Comparison of ENCODE assay signal across 23 cellular contexts in the genomic region with DNA sequence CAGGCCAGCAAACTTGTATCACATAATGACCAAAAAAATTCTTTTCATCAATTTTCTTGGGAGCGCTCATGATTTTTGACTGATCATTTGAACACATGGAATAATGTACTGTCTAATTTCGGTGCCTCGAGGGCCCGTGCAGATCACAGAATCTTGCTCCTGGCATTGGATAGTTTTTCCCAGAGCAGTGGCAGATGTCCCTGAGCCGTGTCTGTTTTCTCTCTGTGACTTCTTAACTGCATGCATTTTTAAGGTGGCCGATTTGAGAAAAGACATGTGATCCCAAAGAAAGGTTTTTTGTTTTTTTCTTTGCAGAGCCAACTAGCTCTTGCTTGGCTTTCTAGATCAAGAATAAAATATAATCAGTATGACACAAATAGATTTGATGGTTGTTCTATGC. TPM values are rescaled to one million over a fixed set of nuclear protein-coding genes. Genes with fewer than 3 reads are reported as not detected.
DNase-seq lines count a peak whose midpoint lies in the region; ATAC-seq and TF ChIP-seq lines count a peak whose summit lies in the region.
"Had no signal": no experiment of that assay in that cellular context is flagged by ENCODE, and none has a peak within 500 bp of the region (broad histone marks: within the 10 kb centered on the region; RNA-seq: fewer than 3 reads in every experiment).

No MANE protein-coding gene starts in this region.

- in situ Hi-C loops in transverse colon (cut with MboI; ENCODE audit: low pct_ligation_motif_present in 1 of 4, low pct_unique_long_range_greater_than_20kb in 1 of 4, low sequenced_read_pairs in 3 of 4), result no loop called here

- H3K4me1 ChIP-seq in transverse colon, result peaks cover 8 to 49% (median 13%) of the 10 kb centered on the region in 4 donors
- H3K4me1 ChIP-seq: Caco-2, SJCRH30, tibial artery had no signal

- ATAC-seq in activated CD8-positive, alpha-beta memory T cell treated with anti-CD3 and anti-CD28 coated beads, Interleukin-2, amount 10 ng/mL, durations not matched to agents 7 days and 5 days, result no peak
- ATAC-seq in CD4-positive, alpha-beta T cell (ENCODE audit: poor library complexity), result no peak
- ATAC-seq in T-cell (replicated peaks in 1 of 4) (no peak), HG03571 (IDR thresholded peaks at IDR 0.05; ENCODE audit: unreplicated experiment) (no peak)
- ATAC-seq: HepG2 had no signal

- no peak for TF ChIP-seq EP300 in transverse colon (IDR thresholded peaks at IDR 0.05; ENCODE audit: low read depth)

- H3K27ac Mint-ChIP-seq in activated CD8-positive, alpha-beta memory T cell treated with anti-CD3 and anti-CD28 coated beads, Interleukin-2, amount 10 ng/mL, durations not matched to agents 7 days and 5 days, result peak overlapping the region; percentile 82
- peak overlapping the region; percentile 89 for H3K27ac Mint-ChIP-seq in CD4-positive, alpha-beta T cell
- peak overlapping the region; percentile 95 to 98 for H3K27ac Mint-ChIP-seq in T-cell
- H3K27ac Mint-ChIP-seq: B cell, nephron had no signal

- TF ChIP-seq CTCF in CD4-positive, alpha-beta T cell (IDR thresholded peaks at IDR 0.05), result no peak
- no peak for TF ChIP-seq CTCF in transverse colon (IDR thresholded peaks at IDR 0.05)

- H3K4me1 Mint-ChIP-seq in activated CD8-positive, alpha-beta memory T cell treated with anti-CD3 and anti-CD28 coated beads, Interleukin-2, amount 10 ng/mL, durations not matched to agents 7 days and 5 days, result peaks cover 95% of the 10 kb centered on the region
- H3K4me1 Mint-ChIP-seq in CD4-positive, alpha-beta T cell (ENCODE audit: low read depth), result peaks cover 96% of the 10 kb centered on the region
- H3K4me1 Mint-ChIP-seq in T-cell, result peaks cover 94 to 96% (median 95%) of the 10 kb centered on the region in 3 donors

- no peak overlapping the region for H3K4me3 Mint-ChIP-seq in activated CD8-positive, alpha-beta memory T cell treated with anti-CD3 and anti-CD28 coated beads, Interleukin-2, amount 10 ng/mL, durations not matched to agents 7 days and 5 days
- no peak overlapping the region for H3K4me3 Mint-ChIP-seq in CD4-positive, alpha-beta T cell
- H3K4me3 Mint-ChIP-seq in T-cell, result peak overlapping the region; percentile 64 to 73 (median 69)
- H3K4me3 Mint-ChIP-seq: B cell, nephron had no signal

- H3K27me3 ChIP-seq in CD4-positive, alpha-beta T cell (ENCODE audit: control insufficient read depth, insufficient read depth, low read length), result no peaks in the 10 kb centered on the region
- no peaks in the 10 kb centered on the region for H3K27me3 ChIP-seq in transverse colon
- H3K27me3 ChIP-seq: dorsolateral prefrontal cortex, SJCRH30, tibial artery had no signal

- no peaks in the 10 kb centered on the region for H3K9me3 ChIP-seq in CD4-positive, alpha-beta T cell (ENCODE audit: control insufficient read depth, low read length)
- no peaks in the 10 kb centered on the region for H3K9me3 ChIP-seq in transverse colon
- H3K9me3 ChIP-seq: Caco-2, SJCRH30, tibial artery had no signal

- H3K4me3 ChIP-seq in transverse colon, result no peak overlapping the region
- H3K4me3 ChIP-seq: dorsolateral prefrontal cortex, SJCRH30, skin epidermis, tibial artery had no signal

- DNase-seq in activated CD8-positive, alpha-beta memory T cell treated with anti-CD3 and anti-CD28 coated beads, Interleukin-2, amount 10 ng/mL, durations not matched to agents 7 days and 5 days, result no peak
- DNase-seq in activated CD8-positive, alpha-beta memory T cell treated with anti-CD3 and anti-CD28 coated beads, Interleukin-2, amount 50 U/mL, for 4 hours, result no peak
- no peak for DNase-seq in CD4-positive, alpha-beta T cell
- no peak for DNase-seq in T-cell
- peak; percentile 50 for DNase-seq in cerebellum (ENCODE audit: low spot score)
- no peak for DNase-seq in transverse colon
- no peak for DNase-seq in GDM1 (lab: John Stamatoyannopoulos, UW)
- DNase-seq: activated effector memory CD4-positive, alpha-beta T cell treated with anti-CD3 and anti-CD28 coated beads, Interleukin-2, amount 50 U/mL, for 16 hours; Caco-2; DND-41; midbrain; NCI-H1694; NCI-H2171; NCI-H510A treated with DMSO at 0.1 percent for 48 hours; SJCRH30; tibial artery had no signal

- no peak for TF ChIP-seq POLR2A in transverse colon (IDR thresholded peaks at IDR 0.05)

- no peaks in the 10 kb centered on the region for H3K36me3 ChIP-seq in transverse colon
- H3K36me3 ChIP-seq: SJCRH30, tibial artery had no signal

- CTCF ChIA-PET in activated CD8-positive, alpha-beta memory T cell treated with anti-CD3 and anti-CD28 coated beads, Interleukin-2, amount 10 ng/mL, durations not matched to agents 7 days and 5 days (lab: Charles Lee), result interaction anchor here (1.2 to 6.9 kb wide), 5 partner anchors 12 to 61 kb away, joined by 3 to 49 read pairs (median 7); no protein-coding TSS in a partner anchor
- CTCF ChIA-PET in CD4-positive, alpha-beta T cell (lab: Charles Lee), result interaction anchor here (1.3 to 1.7 kb wide), 2 partner anchors 11 to 28 kb away, joined by 4 to 5 read pairs; no protein-coding TSS in a partner anchor
- CTCF ChIA-PET in T-cell (lab: Charles Lee), result interaction anchor here in 1 of 2 donors (0.9 kb wide), 1 partner anchor 10 kb away, joined by 3 read pairs; no protein-coding TSS in a partner anchor

- H3K27ac ChIP-seq in CD4-positive, alpha-beta T cell (ENCODE audit: low read depth, low read length), result no peak overlapping the region
- no peak overlapping the region for H3K27ac ChIP-seq in transverse colon
- H3K27ac ChIP-seq: SJCRH30, tibial artery had no signal

- POLR2A ChIA-PET in CD4-positive, alpha-beta T cell (lab: Charles Lee), result interaction anchor here (1.0 to 5.1 kb wide), 4 partner anchors 11 to 27 kb away, joined by 4 to 37 read pairs (median 6); no protein-coding TSS in a partner anchor
- POLR2A ChIA-PET in T-cell (lab: Charles Lee), result interaction anchor here in 1 of 2 donors (0.7 kb wide), 1 partner anchor 10 kb away, joined by 4 read pairs; no protein-coding TSS in a partner anchor

- no peaks in the 10 kb centered on the region for H3K9me3 Mint-ChIP-seq in activated CD8-positive, alpha-beta memory T cell treated with anti-CD3 and anti-CD28 coated beads, Interleukin-2, amount 10 ng/mL, durations not matched to agents 7 days and 5 days (ENCODE audit: low read depth)
- no peaks in the 10 kb centered on the region for H3K9me3 Mint-ChIP-seq in CD4-positive, alpha-beta T cell
- no peaks in the 10 kb centered on the region for H3K9me3 Mint-ChIP-seq in T-cell

- H3K27me3 Mint-ChIP-seq in activated CD8-positive, alpha-beta memory T cell treated with anti-CD3 and anti-CD28 coated beads, Interleukin-2, amount 10 ng/mL, durations not matched to agents 7 days and 5 days, result no peaks in the 10 kb centered on the region
- no peaks in the 10 kb centered on the region for H3K27me3 Mint-ChIP-seq in CD4-positive, alpha-beta T cell
- no peaks in the 10 kb centered on the region for H3K27me3 Mint-ChIP-seq in T-cell

- 66 to 91% methylated on average over 6 of the region's 6 CpGs for whole genome bisulfite sequencing in transverse colon (ENCODE audit: low coverage in 1 of 2), 2 donors

- peaks cover 46% of the 10 kb centered on the region for H3K36me3 Mint-ChIP-seq in activated CD8-positive, alpha-beta memory T cell treated with anti-CD3 and anti-CD28 coated beads, Interleukin-2, amount 10 ng/mL, durations not matched to agents 7 days and 5 days
- peaks cover 19% of the 10 kb centered on the region for H3K36me3 Mint-ChIP-seq in CD4-positive, alpha-beta T cell (ENCODE audit: low read depth)
- H3K36me3 Mint-ChIP-seq in T-cell, result peaks cover 12% of the 10 kb centered on the region

- intact Hi-C loops in CD4-positive, alpha-beta T cell (cut with DNase I, micrococcal nuclease), result no loop called here
- intact Hi-C loops in transverse colon (cut with DNase I; ENCODE audit: low total_unique reads), result no loop called here

RNA-seq across cellular contexts. Expression of gene GPRIN3, which starts 19.7 kb away (rescaled TPM):
- 10 to 100 TPM; 66.9 to 67.5 TPM for total RNA-seq in activated CD8-positive, alpha-beta memory T cell treated with anti-CD3 and anti-CD28 coated beads, Interleukin-2, amount 10 ng/mL, durations not matched to agents 7 days and 5 days
- 10 to 100 TPM; 46.4 TPM for total RNA-seq in CD4-positive, alpha-beta T cell
- total RNA-seq in T-cell, result 10 to 100 TPM; 17.4 to 56.1 (median 23.0) TPM
- 36.8 TPM for total RNA-seq in cerebellum
- total RNA-seq in transverse colon, result 10 to 100 TPM; 10.1 to 21.4 (median 12.8) TPM
- total RNA-seq: A673, HepG2 had no signal

Comparison
In these comparisons a context has a peak if more than half of its experiments do, and no peak if none do; other contexts are left out.
1. H3K4me3 Mint-ChIP-seq: peak in T-cell (3 of 3); none in activated CD8-positive, alpha-beta memory T cell treated with anti-CD3 and anti-CD28 coated beads, Interleukin-2, amount 10 ng/mL, durations not matched to agents 7 days and 5 days (single experiment) and CD4-positive, alpha-beta T cell (single experiment).
2. Peak in every context shown above with its lines, with median percentiles within 50 percentile points of each other: H3K27ac Mint-ChIP-seq.